In genomic region chr16:6558133-6558532, GRCh38 we compare ENCODE assay signal across 12 cellular contexts.
"Had no signal": no experiment of that assay in that cellular context is flagged by ENCODE, and none has a peak within 500 bp of the region (broad histone marks: within the 10 kb centered on the region; RNA-seq: fewer than 3 reads in every experiment).

No MANE protein-coding gene starts in this region.

- H3K27ac ChIP-seq: foreskin keratinocyte, thyroid gland, uterus had no signal

- H3K27ac Mint-ChIP-seq: activated naive CD8-positive, alpha-beta T cell treated with anti-CD3 and anti-CD28 coated beads for 36 hours; activated T-cell treated with anti-CD3 and anti-CD28 coated beads, Interleukin-2, amount 50 U/mL, for 24 hours; stimulated activated effector memory CD8-positive, alpha-beta T cell treated with anti-CD3 and anti-CD28 coated beads, Interleukin-12 subunit alpha, Interleukin-12 subunit beta, amount 100 ng/mL, for 72 hours; T-helper 2 cell treated with Interferon-gamma antibody and Interleukin-4, amounts not matched to agents 5 μg/mL and 100 μg/mL, for 36 hours had no signal

- H3K27me3 ChIP-seq: foreskin keratinocyte, thyroid gland, uterus had no signal

- H3K9me3 ChIP-seq: thyroid gland, uterus had no signal

- DNase-seq: activated effector memory CD4-positive, alpha-beta T cell treated with anti-CD3 and anti-CD28 coated beads, Interleukin-2, amount 50 U/mL, for 16 hours; activated naive CD8-positive, alpha-beta T cell treated with anti-CD3 and anti-CD28 coated beads for 36 hours; activated T-cell treated with anti-CD3 and anti-CD28 coated beads, Interleukin-2, amount 50 U/mL, for 24 hours; foreskin keratinocyte; left ventricle myocardium superior; posterior cingulate gyrus; right cardiac atrium; thyroid gland; uterus had no signal

- H3K36me3 ChIP-seq: thyroid gland, uterus had no signal

- H3K4me1 ChIP-seq: foreskin keratinocyte, thyroid gland, uterus had no signal

- H3K27me3 Mint-ChIP-seq: activated T-cell treated with anti-CD3 and anti-CD28 coated beads, Interleukin-2, amount 50 U/mL, for 24 hours had no signal

- H3K36me3 Mint-ChIP-seq: activated naive CD8-positive, alpha-beta T cell treated with anti-CD3 and anti-CD28 coated beads for 36 hours; stimulated activated effector memory CD8-positive, alpha-beta T cell treated with anti-CD3 and anti-CD28 coated beads, Interleukin-12 subunit alpha, Interleukin-12 subunit beta, amount 100 ng/mL, for 72 hours had no signal

- H3K4me2 ChIP-seq: smooth muscle cell had no signal

- H3K4me3 Mint-ChIP-seq: activated naive CD8-positive, alpha-beta T cell treated with anti-CD3 and anti-CD28 coated beads for 36 hours; activated T-cell treated with anti-CD3 and anti-CD28 coated beads, Interleukin-2, amount 50 U/mL, for 24 hours; stimulated activated effector memory CD8-positive, alpha-beta T cell treated with anti-CD3 and anti-CD28 coated beads, Interleukin-12 subunit alpha, Interleukin-12 subunit beta, amount 100 ng/mL, for 72 hours; T-helper 2 cell treated with Interferon-gamma antibody and Interleukin-4, amounts not matched to agents 5 μg/mL and 100 μg/mL, for 36 hours had no signal

- ATAC-seq: foreskin keratinocyte; left ventricle myocardium superior; right cardiac atrium; stimulated activated effector memory CD8-positive, alpha-beta T cell treated with anti-CD3 and anti-CD28 coated beads, Interleukin-12 subunit alpha, Interleukin-12 subunit beta, amount 100 ng/mL, for 72 hours had no signal

- H3K4me1 Mint-ChIP-seq: activated naive CD8-positive, alpha-beta T cell treated with anti-CD3 and anti-CD28 coated beads for 36 hours; stimulated activated effector memory CD8-positive, alpha-beta T cell treated with anti-CD3 and anti-CD28 coated beads, Interleukin-12 subunit alpha, Interleukin-12 subunit beta, amount 100 ng/mL, for 72 hours had no signal

- H3K4me3 ChIP-seq: smooth muscle cell, thyroid gland, uterus had no signal
